ENCODE assay signal across 8 cellular contexts in genomic region chr1:151346082-151346768, GRCh38. TPM values are rescaled to one million over a fixed set of nuclear protein-coding genes. Genes with fewer than 3 reads are reported as not detected.
DNase-seq lines count a peak whose midpoint lies in the region; ATAC-seq, FAIRE-seq and TF ChIP-seq lines count a peak whose summit lies in the region.

No MANE protein-coding gene starts in this region.

- H3K36me3 ChIP-seq in keratinocyte (ENCODE audit: control insufficient read depth in 2 of 2, extremely low read depth in 1 of 2, insufficient read depth in 2 of 2, low read length in 2 of 2), result peaks cover 18 to 21% of the 10 kb centered on the region in 2 experiments
- H3K36me3 ChIP-seq in stomach, result peaks cover 22 to 37% (median 36%) of the 10 kb centered on the region in 4 donors

- peaks cover 4% of the 10 kb centered on the region for H3K4me1 ChIP-seq in keratinocyte (ENCODE audit: control insufficient read depth, extremely low read depth, insufficient read depth, low read length)
- peaks cover 12 to 29% (median 20%) of the 10 kb centered on the region in 4 donors for H3K4me1 ChIP-seq in stomach

- TF ChIP-seq CTCF in keratinocyte (optimal IDR thresholded peaks at IDR 0.05 in 1 of 3, IDR thresholded peaks at IDR 0.05 in 1 of 3, conservative IDR thresholded peaks at IDR 0.05 in 1 of 3; ENCODE audit: extremely low read depth in 1 of 3, insufficient read depth in 2 of 3, low read length in 3 of 3), result no peak
- no peak for TF ChIP-seq CTCF in stomach (IDR thresholded peaks at IDR 0.05)

- POLR2A ChIA-PET in activated naive CD8-positive, alpha-beta T cell treated with anti-CD3 and anti-CD28 coated beads, Interleukin-2, amount 10 ng/mL, durations not matched to agents 7 days and 5 days (lab: Charles Lee), result interaction anchor here (0.8 to 1.6 kb wide), 3 partner anchors 19 to 63 kb away, joined by 3 to 9 read pairs (median 8); partner anchors contain the start of genes PI4KB and PSMB4

- H3K9me1 ChIP-seq in keratinocyte (ENCODE audit: control insufficient read depth, extremely low read depth, insufficient read depth, low read length), result no peaks in the 10 kb centered on the region

- H3K4me1 Mint-ChIP-seq in IgD-negative memory B cell, result peaks cover 21 to 30% (median 24%) of the 10 kb centered on the region in 3 donors
- H3K4me1 Mint-ChIP-seq in activated naive CD8-positive, alpha-beta T cell treated with anti-CD3 and anti-CD28 coated beads, Interleukin-2, amount 10 ng/mL, durations not matched to agents 7 days and 5 days, result peaks cover 21% of the 10 kb centered on the region

- H3K4me3 Mint-ChIP-seq in IgD-negative memory B cell, result peak overlapping the region; percentile 93 to 99 (median 96)
- peak overlapping the region; percentile 92 for H3K4me3 Mint-ChIP-seq in activated naive CD8-positive, alpha-beta T cell treated with anti-CD3 and anti-CD28 coated beads, Interleukin-2, amount 10 ng/mL, durations not matched to agents 7 days and 5 days

- TF ChIP-seq POLR2A in stomach (IDR thresholded peaks at IDR 0.05), result no peak

- no peak for ATAC-seq in activated naive CD8-positive, alpha-beta T cell treated with anti-CD3 and anti-CD28 coated beads, Interleukin-2, amount 10 ng/mL, durations not matched to agents 7 days and 5 days (ENCODE audit: low read depth)

- no peak for FAIRE-seq in keratinocyte (lab: Jason Lieb, UNC)

- peak overlapping the region; percentile 98 for H3K9ac ChIP-seq in keratinocyte (ENCODE audit: control insufficient read depth, extremely low read depth, insufficient read depth, low read length)

- dilution Hi-C loops in keratinocyte (cut with MboI; ENCODE audit: extremely low pct_ligation_motif_present, low sequenced_read_pairs), result no loop called here

- intact Hi-C loops in stomach (cut with DNase I; ENCODE audit: low total_unique reads), result no loop called here

- H3K4me3 ChIP-seq in keratinocyte (ENCODE audit: control insufficient read depth in 2 of 3, extremely low read depth in 1 of 3, insufficient read depth in 2 of 3, low read depth in 1 of 3, low read length in 3 of 3) (peak overlapping the region; percentile 74 to 84 (median 74)), stomach (peak overlapping the region; percentile 59 to 67 (median 66))

- WGBS in stomach, 5 donors, result 36 to 59% (median 49%) methylated on average over 5 to 7 of the region's 7 CpGs

- no peaks in the 10 kb centered on the region for H3K9me3 ChIP-seq in keratinocyte (ENCODE audit: control insufficient read depth, low read depth, low read length)
- H3K9me3 ChIP-seq in stomach, result peaks cover 0 to 4% (median 2%) of the 10 kb centered on the region in 4 donors

- no peak overlapping the region for H2AFZ ChIP-seq in keratinocyte (ENCODE audit: control insufficient read depth, low read length)

- H3K27me3 Mint-ChIP-seq in IgD-negative memory B cell, result no peaks in the 10 kb centered on the region
- no peaks in the 10 kb centered on the region for H3K27me3 Mint-ChIP-seq in activated naive CD8-positive, alpha-beta T cell treated with anti-CD3 and anti-CD28 coated beads, Interleukin-2, amount 10 ng/mL, durations not matched to agents 7 days and 5 days

- H3K27me3 ChIP-seq in keratinocyte (ENCODE audit: control insufficient read depth, extremely low read depth, insufficient read depth, low read length) (no peaks in the 10 kb centered on the region), stomach (no peaks in the 10 kb centered on the region)

- H3K79me2 ChIP-seq in keratinocyte (ENCODE audit: control insufficient read depth, insufficient read depth, low read length), result no peaks in the 10 kb centered on the region

- H4K20me1 ChIP-seq in keratinocyte (ENCODE audit: control insufficient read depth, extremely low read depth, insufficient read depth, low read length), result no peaks in the 10 kb centered on the region

- peaks cover 3% of the 10 kb centered on the region for H3K36me3 Mint-ChIP-seq in IgD-negative memory B cell
- peaks cover 3% of the 10 kb centered on the region for H3K36me3 Mint-ChIP-seq in activated naive CD8-positive, alpha-beta T cell treated with anti-CD3 and anti-CD28 coated beads, Interleukin-2, amount 10 ng/mL, durations not matched to agents 7 days and 5 days

- peaks cover 0 to 3% (median 1%) of the 10 kb centered on the region in 3 donors for H3K9me3 Mint-ChIP-seq in IgD-negative memory B cell
- H3K9me3 Mint-ChIP-seq in activated naive CD8-positive, alpha-beta T cell treated with anti-CD3 and anti-CD28 coated beads, Interleukin-2, amount 10 ng/mL, durations not matched to agents 7 days and 5 days, result peaks cover 2% of the 10 kb centered on the region

- H3K27ac ChIP-seq in keratinocyte (ENCODE audit: control insufficient read depth, insufficient read depth, low read length) (peak overlapping the region; percentile 99), stomach (peak overlapping the region in 4 of 5 donors; percentile 92 to 95 (median 94))

- TF ChIP-seq EP300 in stomach (IDR thresholded peaks at IDR 0.05), result no peak

- H3K27ac Mint-ChIP-seq in IgD-negative memory B cell, result peak overlapping the region; percentile 97 to 99 (median 99)
- H3K27ac Mint-ChIP-seq in activated naive CD8-positive, alpha-beta T cell treated with anti-CD3 and anti-CD28 coated beads, Interleukin-2, amount 10 ng/mL, durations not matched to agents 7 days and 5 days, result peak overlapping the region; percentile 96

- H3K4me2 ChIP-seq in keratinocyte (ENCODE audit: control insufficient read depth, extremely low read depth, insufficient read depth, low read depth, low read length), result peak overlapping the region; percentile 68

- DNase-seq in activated naive CD8-positive, alpha-beta T cell treated with anti-CD3 and anti-CD28 coated beads, Interleukin-2, amount 10 ng/mL, durations not matched to agents 7 days and 5 days, result no peak
- DNase-seq in keratinocyte (ENCODE audit: low read depth, low spot score) (no peak), stomach (no peak), 8988T (no peak), cortex of kidney (lab: John Stamatoyannopoulos, UW) (no peak), NCI-H1417 (lab: John Stamatoyannopoulos, UW) (no peak), superior temporal gyrus (ENCODE audit: extremely low spot score) (no peak)

RNA-seq across cellular contexts. Expression of gene RFX5, which starts 0.8 kb away (rescaled TPM):
- polyA plus RNA-seq in IgD-negative memory B cell (106 TPM), keratinocyte (35.0 to 61.9 TPM (median 55.4 TPM) in 3 replicates), stomach (10 to 100 TPM in 2 of 3 donors, 1 to 10 TPM in 1; 9.9 to 19.4 (median 14.2) TPM)
- total RNA-seq in activated naive CD8-positive, alpha-beta T cell treated with anti-CD3 and anti-CD28 coated beads, Interleukin-2, amount 10 ng/mL, durations not matched to agents 7 days and 5 days, result 10 to 100 TPM; 68.4 to 73.9 TPM
- polyA plus RNA-seq in keratinocyte (2011; ENCODE audit: low read depth), result 3.4 TPM
- 28.6 and 48.7 TPM in 2 replicates for polyA plus RNA-seq in keratinocyte (2011; cell fraction: cytosol; rRNA removed)
- polyA plus RNA-seq in keratinocyte (2011; cell fraction: nucleus; rRNA removed), result 68.3 and 71.6 TPM in 2 replicates
- polyA plus RNA-seq in keratinocyte (2012; ENCODE audit: low replicate concordance), result 11.1 and 28.3 TPM in 2 replicates
- 51.3 to 174 TPM (median 62.4 TPM) in 3 replicates for polyA minus RNA-seq in keratinocyte
- polyA minus RNA-seq in keratinocyte (2011; cell fraction: cytosol; rRNA and poly(A)+ RNA removed), result 34.5 TPM
- polyA minus RNA-seq in keratinocyte (2011; cell fraction: nucleus; rRNA and poly(A)+ RNA removed), result 31.4 and 44.1 TPM in 2 replicates
- 100 to 1,000 TPM in 1 of 5 donors, 10 to 100 TPM in 4; 20.4 to 117 (median 39.1) TPM for total RNA-seq in stomach

RNA-seq across cellular contexts. Expression of gene PI4KB, which starts 19.0 kb away (rescaled TPM):
- 67.9 TPM for polyA plus RNA-seq in IgD-negative memory B cell
- 10 to 100 TPM; 73.8 to 75.7 TPM for total RNA-seq in activated naive CD8-positive, alpha-beta T cell treated with anti-CD3 and anti-CD28 coated beads, Interleukin-2, amount 10 ng/mL, durations not matched to agents 7 days and 5 days
- 40.9 to 61.0 TPM (median 58.1 TPM) in 3 replicates for polyA plus RNA-seq in keratinocyte
- polyA plus RNA-seq in keratinocyte (2011; ENCODE audit: low read depth), result 22.9 TPM
- 34.5 and 38.4 TPM in 2 replicates for polyA plus RNA-seq in keratinocyte (2011; cell fraction: cytosol; rRNA removed)
- polyA plus RNA-seq in keratinocyte (2011; cell fraction: nucleus; rRNA removed), result 64.3 and 69.3 TPM in 2 replicates
- polyA plus RNA-seq in keratinocyte (2012; ENCODE audit: low replicate concordance), result 30.6 and 33.6 TPM in 2 replicates
- 76.7 to 92.6 TPM (median 91.5 TPM) in 3 replicates for polyA minus RNA-seq in keratinocyte
- polyA minus RNA-seq in keratinocyte (2011; cell fraction: cytosol; rRNA and poly(A)+ RNA removed), result 62.7 TPM
- 49.9 and 61.5 TPM in 2 replicates for polyA minus RNA-seq in keratinocyte (2011; cell fraction: nucleus; rRNA and poly(A)+ RNA removed)
- total RNA-seq in stomach, result 100 to 1,000 TPM in 2 of 5 donors, 10 to 100 TPM in 3; 33.2 to 187 (median 62.6) TPM
- 10 to 100 TPM; 24.1 to 33.5 (median 25.3) TPM for polyA plus RNA-seq in stomach

RNA-seq across cellular contexts. Expression of gene SELENBP1, which starts 26.3 kb away (rescaled TPM):
- polyA plus RNA-seq in IgD-negative memory B cell, result not detected
- not detected for total RNA-seq in activated naive CD8-positive, alpha-beta T cell treated with anti-CD3 and anti-CD28 coated beads, Interleukin-2, amount 10 ng/mL, durations not matched to agents 7 days and 5 days
- polyA plus RNA-seq in keratinocyte, result 3.0 to 3.9 TPM (median 3.1 TPM) in 3 replicates
- 0.89 TPM for polyA plus RNA-seq in keratinocyte (2011; ENCODE audit: low read depth)
- polyA plus RNA-seq in keratinocyte (2011; cell fraction: cytosol; rRNA removed), result 0.94 and 1.8 TPM in 2 replicates
- polyA plus RNA-seq in keratinocyte (2011; cell fraction: nucleus; rRNA removed), result 1.8 and 2.7 TPM in 2 replicates
- 0.82 and 2.8 TPM in 2 replicates for polyA plus RNA-seq in keratinocyte (2012; ENCODE audit: low replicate concordance)
- polyA minus RNA-seq in keratinocyte, result 1.7 to 6.9 TPM (median 3.1 TPM) in 3 replicates
- polyA minus RNA-seq in keratinocyte (2011; cell fraction: cytosol; rRNA and poly(A)+ RNA removed), result not detected
- 0.53 and 1.2 TPM in 2 replicates for polyA minus RNA-seq in keratinocyte (2011; cell fraction: nucleus; rRNA and poly(A)+ RNA removed)
- total RNA-seq in stomach, result 100 to 1,000 TPM in 4 of 5 donors, 10 to 100 TPM in 1; 68.8 to 661 (median 281) TPM
- polyA plus RNA-seq in stomach, result 100 to 1,000 TPM; 102 to 153 (median 117) TPM

RNA-seq across cellular contexts. Expression of gene PSMB4, which starts 53.1 kb away (rescaled TPM):
- polyA plus RNA-seq in IgD-negative memory B cell (69.1 TPM), keratinocyte (340 to 379 TPM (median 354 TPM) in 3 replicates), stomach (100 to 1,000 TPM; 314 to 358 (median 329) TPM)
- 100 to 1,000 TPM; 240 to 243 TPM for total RNA-seq in activated naive CD8-positive, alpha-beta T cell treated with anti-CD3 and anti-CD28 coated beads, Interleukin-2, amount 10 ng/mL, durations not matched to agents 7 days and 5 days
- 69.1 TPM for polyA plus RNA-seq in keratinocyte (2011; ENCODE audit: low read depth)
- 351 and 417 TPM in 2 replicates for polyA plus RNA-seq in keratinocyte (2011; cell fraction: cytosol; rRNA removed)
- polyA plus RNA-seq in keratinocyte (2011; cell fraction: nucleus; rRNA removed), result 388 and 398 TPM in 2 replicates
- 251 and 306 TPM in 2 replicates for polyA plus RNA-seq in keratinocyte (2012; ENCODE audit: low replicate concordance)
- polyA minus RNA-seq in keratinocyte, result 229 to 299 TPM (median 261 TPM) in 3 replicates
- polyA minus RNA-seq in keratinocyte (2011; cell fraction: cytosol; rRNA and poly(A)+ RNA removed), result 186 TPM
- polyA minus RNA-seq in keratinocyte (2011; cell fraction: nucleus; rRNA and poly(A)+ RNA removed), result 63.7 and 72.2 TPM in 2 replicates
- total RNA-seq in stomach, result 100 to 1,000 TPM; 111 to 258 (median 166) TPM

Comparison
In these comparisons a context has a peak if more than half of its experiments do, and no peak if none do; other contexts are left out.
1. RNA of gene SELENBP1, which starts 26.3 kb away (polyA plus RNA-seq): 102 to 153 TPM in stomach; 0.82 to 3.9 TPM in keratinocyte and not detected in IgD-negative memory B cell (single experiment); every median in the first group is over 10 times any median in the second.